Comparison of ENCODE assay signal across 8 cellular contexts in genomic region chr13:75636339-75637095, GRCh38. TPM values are rescaled to one million over a fixed set of nuclear protein-coding genes. Genes with fewer than 3 reads are reported as not detected.
DNase-seq lines count a peak whose midpoint lies in the region; ATAC-seq and TF ChIP-seq lines count a peak whose summit lies in the region.

No MANE protein-coding gene starts in this region.

- H3K9ac ChIP-seq in PC-3 (ENCODE audit: low read length) = peak overlapping the region; percentile 63

- peaks cover 5% of the 10 kb centered on the region; the same call in 1 of the 2 replicates for H4K20me1 ChIP-seq in PC-3 (ENCODE audit: low read length)

- no peak for TF ChIP-seq CTCF in PC-3 (conservative IDR thresholded peaks at IDR 0.05; ENCODE audit: low read depth, low read length)
- TF ChIP-seq CTCF in osteocyte (IDR thresholded peaks at IDR 0.05) = no peak

- H3K4me1 ChIP-seq in PC-3 (ENCODE audit: insufficient read depth, low read length) = peaks cover 13% of the 10 kb centered on the region

- CTCF ChIA-PET in PC-3 (lab: Charles Lee) = no interaction called here

- H3K4me1 Mint-ChIP-seq in osteocyte (ENCODE audit: unreplicated experiment) = peaks cover 55% of the 10 kb centered on the region

- peak overlapping the region; percentile 84 for H3K4me2 ChIP-seq in PC-3 (ENCODE audit: low read length)

- no peaks in the 10 kb centered on the region for H3K27me3 ChIP-seq in PC-3 (ENCODE audit: low read length)

- peaks cover 6% of the 10 kb centered on the region for H3K36me3 Mint-ChIP-seq in osteocyte (ENCODE audit: unreplicated experiment)

- BruUV-seq in PC-3 (replicated peaks; lab: Mats Ljungman, UMichigan) = no TSS peak

- H3K9me3 Mint-ChIP-seq in osteocyte (ENCODE audit: unreplicated experiment) = no peaks in the 10 kb centered on the region

- DNase-seq in AG08396 (ENCODE audit: low spot score) = peak; percentile 65
- DNase-seq in PC-3 = peak; percentile 36
- peak; percentile 16 for DNase-seq in activated T-helper 9 cell treated with anti-CD3 and anti-CD28 coated beads, Interleukin-2, amount 50 U/mL, for 16 hours (ENCODE audit: low read depth)
- DNase-seq in germinal center (ENCODE audit: low spot score) = peak; percentile 65
- DNase-seq in osteocyte (ENCODE audit: extremely low spot score, unreplicated experiment) = no peak
- no peak for DNase-seq in pons (ENCODE audit: low spot score)

- intact Hi-C loops in PC-3 (cut with micrococcal nuclease) = loop anchor here (5.0 kb wide), 1 partner anchor 69 kb away; no protein-coding TSS in a partner anchor

- no peaks in the 10 kb centered on the region for H3F3A ChIP-seq in PC-3 (ENCODE audit: low read length, unreplicated experiment)

- POLR2A ChIA-PET in PC-3 (lab: Charles Lee; ENCODE audit: unreplicated experiment) = no interaction called here

- H3K27ac ChIP-seq in PC-3 (ENCODE audit: low read length) = peak overlapping the region; percentile 10; the same call in 1 of the 2 replicates

- ATAC-seq in GM18909 (IDR thresholded peaks at IDR 0.05; ENCODE audit: poor library complexity, unreplicated experiment) (peak; percentile 66), HG03103 (IDR thresholded peaks at IDR 0.05; ENCODE audit: low read depth, unreplicated experiment) (peak; percentile 40), PC-3 (peak; percentile 23)

- H3K4me3 Mint-ChIP-seq in osteocyte (ENCODE audit: unreplicated experiment) = peak overlapping the region; percentile 82

- no peaks in the 10 kb centered on the region for H3K27me3 Mint-ChIP-seq in osteocyte (ENCODE audit: unreplicated experiment)

- peak overlapping the region; percentile 29 for H3K27ac Mint-ChIP-seq in osteocyte (ENCODE audit: unreplicated experiment)

- H3K36me3 ChIP-seq in PC-3 (ENCODE audit: low read depth, low read length) = no peaks in the 10 kb centered on the region

- H3K79me2 ChIP-seq in PC-3 (ENCODE audit: low read length) = peaks cover 51% of the 10 kb centered on the region

- H2AFZ ChIP-seq in PC-3 (ENCODE audit: low read length) = peak overlapping the region; percentile 75

- H3K9me2 ChIP-seq in PC-3 (replicated peaks; ENCODE audit: low read length) = no peaks in the 10 kb centered on the region

- H3K4me3 ChIP-seq in PC-3 (ENCODE audit: low read length) = peak overlapping the region; percentile 90

- no peaks in the 10 kb centered on the region for H3K9me3 ChIP-seq in PC-3 (ENCODE audit: low read length)

RNA-seq across cellular contexts. Expression of gene LMO7, which starts 0.4 kb away (rescaled TPM):
- total RNA-seq in PC-3 (2014; rRNA removed) (83.6 and 107 TPM in 2 replicates), osteocyte (213 and 239 TPM in 2 replicates)

Comparison
In these comparisons a context has a peak if more than half of its experiments do, and no peak if none do; other contexts are left out.
1. DNase-seq: peak in AG08396 (single experiment), PC-3 (single experiment), activated T-helper 9 cell treated with anti-CD3 and anti-CD28 coated beads, Interleukin-2, amount 50 U/mL, for 16 hours (single experiment) and germinal center (single experiment); none in osteocyte (single experiment) and pons (single experiment).
2. Peak in every context shown above with its lines, with median percentiles within 50 percentile points of each other: ATAC-seq.